Comparison of ENCODE assay signal across 8 cellular contexts in genomic region chr2:87075796-87076252, GRCh38. TPM values are rescaled to one million over a fixed set of nuclear protein-coding genes. Genes with fewer than 3 reads are reported as not detected.
DNase-seq lines count a peak whose midpoint lies in the region; TF ChIP-seq lines count a peak whose summit lies in the region.
"Not testable (repeated sequence)": the region's sequence is repeated elsewhere in the genome, so short reads cannot be mapped to it uniquely, and the experiment has no call there.

No MANE protein-coding gene starts in this region.

- DNase-seq in GM13977 (ENCODE audit: low spot score): peak; percentile 36
- DNase-seq in HFF-Myc (ENCODE audit: extremely low read depth, low read depth); chondrocyte (ENCODE audit: low spot score); type B pancreatic cell (ENCODE audit: extremely low spot score, unreplicated experiment): not testable (repeated sequence)
- peak; percentile 15 for DNase-seq in Jurkat, Clone E6-1 (ENCODE audit: low read depth, low spot score)
- DNase-seq in activated CD4-positive, alpha-beta T cell treated with anti-CD3 and anti-CD28 coated beads, Interleukin-2, amount 50 U/mL, for 48 hours: peak; percentile 60 to 64
- DNase-seq in iPS-NIHi11 (ENCODE audit: low spot score): peak; percentile 2
- peak; percentile 22 for DNase-seq in putamen (ENCODE audit: low spot score)

- not testable (repeated sequence) for H3K36me3 Mint-ChIP-seq in chondrocyte (ENCODE audit: low read depth); type B pancreatic cell

- peak overlapping the region; percentile 51 for H3K4me3 ChIP-seq in HFF-Myc (replicated peaks; ENCODE audit: low read depth, low read length)
- H3K4me3 ChIP-seq in Jurkat, Clone E6-1 (ENCODE audit: low read length): peak overlapping the region; percentile 57

- H3K4me3 Mint-ChIP-seq in chondrocyte (ENCODE audit: unreplicated experiment) (peak overlapping the region; percentile 64), type B pancreatic cell (peak overlapping the region; percentile 83)

- peak overlapping the region; percentile 59 for H3K27ac Mint-ChIP-seq in chondrocyte (ENCODE audit: unreplicated experiment)
- H3K27ac Mint-ChIP-seq in type B pancreatic cell: not testable (repeated sequence)

- H3K4me1 Mint-ChIP-seq in chondrocyte (ENCODE audit: low read depth); type B pancreatic cell (ENCODE audit: unreplicated experiment): not testable (repeated sequence)

- in situ Hi-C loops in GM13977 (cut with MboI; ENCODE audit: low pct_unique_long_range_greater_than_20kb, low sequenced_read_pairs, unreplicated experiment): not testable (repeated sequence)

- not testable (repeated sequence) for H3K27me3 Mint-ChIP-seq in chondrocyte (ENCODE audit: low read depth); type B pancreatic cell

- not testable (repeated sequence) for TF ChIP-seq CTCF in GM13977 (IDR thresholded peaks at IDR 0.05; ENCODE audit: extremely low read depth, insufficient read depth, missing control alignments); HFF-Myc (IDR thresholded peaks at IDR 0.05; ENCODE audit: low read depth, low read length, missing control alignments); chondrocyte (IDR thresholded peaks at IDR 0.05); type B pancreatic cell (conservative IDR thresholded peaks at IDR 0.05)

- H3K9me3 Mint-ChIP-seq in chondrocyte (ENCODE audit: low read depth); type B pancreatic cell: not testable (repeated sequence)

RNA-seq across cellular contexts. Expression of gene PLGLB1, which starts 54.2 kb away (rescaled TPM):
- polyA plus RNA-seq in Jurkat, Clone E6-1 (2012; ENCODE audit: insufficient read depth, insufficient read length): 5.2 TPM
- 1.1 to 1.8 TPM (median 1.4 TPM) in 3 replicates for total RNA-seq in chondrocyte
- total RNA-seq in type B pancreatic cell (ENCODE audit: low replicate concordance): 1.5 and 6.4 TPM in 2 replicates
